In genomic region chr2:239383036-239383795, GRCh38 we compare ENCODE assay signal across 18 cellular contexts. TPM values are rescaled to one million over a fixed set of nuclear protein-coding genes. Genes with fewer than 3 reads are reported as not detected.
DNase-seq lines count a peak whose midpoint lies in the region; ATAC-seq, FAIRE-seq and TF ChIP-seq lines count a peak whose summit lies in the region.
"Had no signal": no experiment of that assay in that cellular context is flagged by ENCODE, and none has a peak within 500 bp of the region (broad histone marks: within the 10 kb centered on the region; RNA-seq: fewer than 3 reads in every experiment).

No MANE protein-coding gene starts in this region.

- POLR2A ChIA-PET in naive thymus-derived CD4-positive, alpha-beta T cell (lab: Charles Lee) = interaction anchor here (0.7 to 1.0 kb wide), 3 partner anchors 63 to 116 kb away, joined by 3 to 4 read pairs (median 3); no protein-coding TSS in a partner anchor
- POLR2A ChIA-PET in Caco-2 (lab: Charles Lee) = no interaction called here

- H3K4me3 ChIP-seq in BLaER1 (no peak overlapping the region), astrocyte (ENCODE audit: insufficient read depth, low read depth, low read length) (no peak overlapping the region), Caco-2 (ENCODE audit: low read depth, low read length) (no peak overlapping the region)
- no peak overlapping the region for H3K4me3 ChIP-seq in CD4-positive, CD25-positive, alpha-beta regulatory T cell (ENCODE audit: low read depth, low read length)
- H3K4me3 ChIP-seq in naive thymus-derived CD4-positive, alpha-beta T cell (ENCODE audit: low read length) = no peak overlapping the region
- H3K4me3 ChIP-seq: right lobe of liver, SJCRH30, transverse colon had no signal

- no peak for TF ChIP-seq CTCF in astrocyte (IDR thresholded peaks at IDR 0.05; ENCODE audit: insufficient read depth, low read depth, low read length)
- TF ChIP-seq CTCF in Caco-2 (IDR thresholded peaks at IDR 0.05; ENCODE audit: insufficient read depth in 1 of 2, low read depth in 1 of 2, low read length in 1 of 2, severe bottlenecking in 1 of 2, unreplicated experiment in 1 of 2) = no peak

- peak overlapping the region in 2 of 3 donors; percentile 56 to 67 for H3K27ac Mint-ChIP-seq in CD4-positive, CD25-positive, alpha-beta regulatory T cell
- peak overlapping the region; percentile 4 for H3K27ac Mint-ChIP-seq in astrocyte (ENCODE audit: unreplicated experiment)
- H3K27ac Mint-ChIP-seq in naive thymus-derived CD4-positive, alpha-beta T cell = peak overlapping the region in 6 of 9 donors; percentile 34 to 99 (median 87)
- no peak overlapping the region for H3K27ac Mint-ChIP-seq in Caco-2 (ENCODE audit: unreplicated experiment)

- peaks cover 11% of the 10 kb centered on the region for H3K36me3 Mint-ChIP-seq in CD4-positive, CD25-positive, alpha-beta regulatory T cell
- H3K36me3 Mint-ChIP-seq in astrocyte (ENCODE audit: low read depth, unreplicated experiment) (peaks cover 12% of the 10 kb centered on the region), Caco-2 (ENCODE audit: insufficient read depth, unreplicated experiment) (no peaks in the 10 kb centered on the region)
- H3K36me3 Mint-ChIP-seq in naive thymus-derived CD4-positive, alpha-beta T cell = peaks cover 0 to 24% (median 0%) of the 10 kb centered on the region in 5 donors

- FAIRE-seq in astrocyte (lab: Jason Lieb, UNC) = no peak

- ATAC-seq in CD4-positive, CD25-positive, alpha-beta regulatory T cell (ENCODE audit: low read depth in 2 of 2) = no peak
- ATAC-seq in naive thymus-derived CD4-positive, alpha-beta T cell = no peak
- ATAC-seq: esophagus mucosa; left lobe of liver; right lobe of liver; stimulated activated naive CD8-positive, alpha-beta T cell treated with anti-CD3 and anti-CD28 coated beads, Interleukin-15, amount 100 ng/mL, for 72 hours had no signal

- H3K4me3 Mint-ChIP-seq in CD4-positive, CD25-positive, alpha-beta regulatory T cell = no peak overlapping the region
- no peak overlapping the region for H3K4me3 Mint-ChIP-seq in astrocyte (ENCODE audit: unreplicated experiment)
- peak overlapping the region in 1 of 10 donors; percentile 38 for H3K4me3 Mint-ChIP-seq in naive thymus-derived CD4-positive, alpha-beta T cell
- no peak overlapping the region for H3K4me3 Mint-ChIP-seq in Caco-2 (ENCODE audit: unreplicated experiment)
- H3K4me3 Mint-ChIP-seq: stimulated activated naive CD8-positive, alpha-beta T cell treated with anti-CD3 and anti-CD28 coated beads, Interleukin-15, amount 100 ng/mL, for 72 hours had no signal

- no TSS peak for BruUV-seq in Caco-2 (replicated peaks; lab: Mats Ljungman, UMichigan)

- H4K20me1 ChIP-seq in BLaER1 (peaks cover 100% of the 10 kb centered on the region), astrocyte (ENCODE audit: insufficient read depth, low read length) (peaks cover 22% of the 10 kb centered on the region)

- H3K4me1 ChIP-seq in BLaER1 (peaks cover 90% of the 10 kb centered on the region), astrocyte (ENCODE audit: insufficient read depth, low read length) (no peaks in the 10 kb centered on the region), Caco-2 (no peaks in the 10 kb centered on the region)
- peaks cover 20% of the 10 kb centered on the region for H3K4me1 ChIP-seq in CD4-positive, CD25-positive, alpha-beta regulatory T cell (ENCODE audit: control insufficient read depth, insufficient read depth, low read length, poor library complexity, severe bottlenecking)
- H3K4me1 ChIP-seq in naive thymus-derived CD4-positive, alpha-beta T cell (ENCODE audit: control insufficient read depth in 2 of 2, insufficient read depth in 2 of 2, low read length in 2 of 2) = peaks cover 0 to 15% of the 10 kb centered on the region in 2 donors
- H3K4me1 ChIP-seq: right lobe of liver, SJCRH30 had no signal

- H3K9me3 ChIP-seq in BLaER1 = no peaks in the 10 kb centered on the region
- H3K9me3 ChIP-seq in CD4-positive, CD25-positive, alpha-beta regulatory T cell (ENCODE audit: control insufficient read depth in 2 of 2, low read length in 2 of 2) = no peaks in the 10 kb centered on the region
- H3K9me3 ChIP-seq in astrocyte (ENCODE audit: insufficient read depth, low read depth, low read length) = no peaks in the 10 kb centered on the region
- H3K9me3 ChIP-seq in naive thymus-derived CD4-positive, alpha-beta T cell (ENCODE audit: control insufficient read depth in 2 of 3, low read length in 3 of 3) = no peaks in the 10 kb centered on the region
- H3K9me3 ChIP-seq in Caco-2 = no peaks in the 10 kb centered on the region
- H3K9me3 ChIP-seq: right lobe of liver, SJCRH30, transverse colon had no signal

- H3K27ac ChIP-seq in BLaER1 = peak overlapping the region; percentile 57
- H3K27ac ChIP-seq in CD4-positive, CD25-positive, alpha-beta regulatory T cell (ENCODE audit: insufficient read depth, low read length, poor library complexity, severe bottlenecking) = no peak overlapping the region
- H3K27ac ChIP-seq in astrocyte (ENCODE audit: low read depth, low read length) = no peak overlapping the region
- no peak overlapping the region for H3K27ac ChIP-seq in naive thymus-derived CD4-positive, alpha-beta T cell (ENCODE audit: low read depth, low read length)
- H3K27ac ChIP-seq: right lobe of liver, SJCRH30, transverse colon had no signal

- H3K36me3 ChIP-seq in BLaER1 = peaks cover 40% of the 10 kb centered on the region; the same call in 1 of the 2 replicates
- no peaks in the 10 kb centered on the region for H3K36me3 ChIP-seq in CD4-positive, CD25-positive, alpha-beta regulatory T cell (ENCODE audit: control insufficient read depth, insufficient read depth, low read length)
- H3K36me3 ChIP-seq in astrocyte (ENCODE audit: insufficient read depth, low read length) = no peaks in the 10 kb centered on the region
- peaks cover 0 to 5% (median 0%) of the 10 kb centered on the region in 3 experiments for H3K36me3 ChIP-seq in naive thymus-derived CD4-positive, alpha-beta T cell (ENCODE audit: control insufficient read depth in 2 of 3, insufficient read depth in 3 of 3, low read length in 3 of 3)
- H3K36me3 ChIP-seq in Caco-2 (ENCODE audit: control insufficient read depth, insufficient read depth, low read length) = no peaks in the 10 kb centered on the region
- H3K36me3 ChIP-seq: right lobe of liver, SJCRH30, transverse colon had no signal

- intact Hi-C loops in naive thymus-derived CD4-positive, alpha-beta T cell (cut with micrococcal nuclease) = loop anchor here (5.0 kb wide), 2 partner anchors 56 to 116 kb away; no protein-coding TSS in a partner anchor
- intact Hi-C loops in Caco-2 (cut with micrococcal nuclease; ENCODE audit: unreplicated experiment) = no loop called here

- H3K9ac ChIP-seq in BLaER1 = peak overlapping the region; percentile 40; the same call in 1 of the 2 replicates
- no peak overlapping the region for H3K9ac ChIP-seq in astrocyte (ENCODE audit: low read length)

- H3K27me3 Mint-ChIP-seq in CD4-positive, CD25-positive, alpha-beta regulatory T cell = no peaks in the 10 kb centered on the region
- H3K27me3 Mint-ChIP-seq in astrocyte (ENCODE audit: low read depth, unreplicated experiment) (peaks cover 4% of the 10 kb centered on the region), Caco-2 (ENCODE audit: insufficient read depth, unreplicated experiment) (no peaks in the 10 kb centered on the region)
- H3K27me3 Mint-ChIP-seq in naive thymus-derived CD4-positive, alpha-beta T cell = no peaks in the 10 kb centered on the region
- H3K27me3 Mint-ChIP-seq: stimulated activated naive CD8-positive, alpha-beta T cell treated with anti-CD3 and anti-CD28 coated beads, Interleukin-15, amount 100 ng/mL, for 72 hours had no signal

- DNase-seq in CD4-positive, CD25-positive, alpha-beta regulatory T cell = no peak
- DNase-seq in astrocyte (ENCODE audit: low read depth) (no peak), RPMI8226 (no peak), Caco-2 (no peak), COLO829 (ENCODE audit: low spot score) (no peak)
- no peak for DNase-seq in naive thymus-derived CD4-positive, alpha-beta T cell
- DNase-seq: amygdala; central memory CD4-positive, alpha-beta T cell; KBM-7; NCI-H1694 treated with DMSO at 0.1 percent for 48 hours; OCI-M1; SJCRH30; stimulated activated naive CD8-positive, alpha-beta T cell treated with anti-CD3 and anti-CD28 coated beads, Interleukin-15, amount 100 ng/mL, for 72 hours; transverse colon had no signal

- H3K27me3 ChIP-seq in BLaER1 = no peaks in the 10 kb centered on the region
- no peaks in the 10 kb centered on the region for H3K27me3 ChIP-seq in CD4-positive, CD25-positive, alpha-beta regulatory T cell (ENCODE audit: control insufficient read depth, insufficient read depth, low read length)
- H3K27me3 ChIP-seq in astrocyte (ENCODE audit: insufficient read depth, low read length) = no peaks in the 10 kb centered on the region
- H3K27me3 ChIP-seq in naive thymus-derived CD4-positive, alpha-beta T cell (ENCODE audit: control insufficient read depth in 2 of 2, insufficient read depth in 2 of 2, low read length in 2 of 2) = no peaks in the 10 kb centered on the region
- H3K27me3 ChIP-seq in Caco-2 (replicated peaks; ENCODE audit: control insufficient read depth, insufficient read depth, low read length) = no peaks in the 10 kb centered on the region
- H3K27me3 ChIP-seq: right lobe of liver, SJCRH30, transverse colon had no signal

- CTCF ChIA-PET in naive thymus-derived CD4-positive, alpha-beta T cell (lab: Charles Lee) = interaction anchor here (0.8 to 1.2 kb wide), 2 partner anchors 13 to 115 kb away, joined by 4 read pairs; no protein-coding TSS in a partner anchor
- CTCF ChIA-PET in Caco-2 (lab: Charles Lee) = no interaction called here

- no peaks in the 10 kb centered on the region for H3K9me3 Mint-ChIP-seq in CD4-positive, CD25-positive, alpha-beta regulatory T cell
- H3K9me3 Mint-ChIP-seq in astrocyte (ENCODE audit: unreplicated experiment) (no peaks in the 10 kb centered on the region), Caco-2 (ENCODE audit: unreplicated experiment) (no peaks in the 10 kb centered on the region)
- H3K9me3 Mint-ChIP-seq in naive thymus-derived CD4-positive, alpha-beta T cell = peaks cover 0 to 2% (median 0%) of the 10 kb centered on the region in 11 donors
- H3K9me3 Mint-ChIP-seq: stimulated activated naive CD8-positive, alpha-beta T cell treated with anti-CD3 and anti-CD28 coated beads, Interleukin-15, amount 100 ng/mL, for 72 hours had no signal

- H3K4me2 ChIP-seq in BLaER1 (peak overlapping the region; percentile 84), astrocyte (ENCODE audit: low read length) (no peak overlapping the region)

- no peak overlapping the region for H2AFZ ChIP-seq in astrocyte (ENCODE audit: low read depth, low read length)

- H3K79me2 ChIP-seq in astrocyte (ENCODE audit: insufficient read depth, low read length) = peaks cover 1% of the 10 kb centered on the region

- peaks cover 8 to 38% (median 19%) of the 10 kb centered on the region in 4 donors for H3K4me1 Mint-ChIP-seq in CD4-positive, CD25-positive, alpha-beta regulatory T cell
- H3K4me1 Mint-ChIP-seq in astrocyte (ENCODE audit: low read depth, unreplicated experiment) = no peaks in the 10 kb centered on the region
- H3K4me1 Mint-ChIP-seq in naive thymus-derived CD4-positive, alpha-beta T cell = peaks cover 22 to 54% (median 39%) of the 10 kb centered on the region in 7 donors
- no peaks in the 10 kb centered on the region for H3K4me1 Mint-ChIP-seq in Caco-2 (ENCODE audit: low read depth, unreplicated experiment)

RNA-seq across cellular contexts. Expression of gene HDAC4, which starts 17.6 kb away (rescaled TPM):
- total RNA-seq in CD4-positive, CD25-positive, alpha-beta regulatory T cell = 118 TPM
- 1 to 10 TPM; 6.5 to 9.0 (median 7.9) TPM for polyA plus RNA-seq in CD4-positive, CD25-positive, alpha-beta regulatory T cell
- total RNA-seq in astrocyte = 11.8 and 12.4 TPM in 2 replicates
- 100 to 1,000 TPM in 1 of 5 experiments, 10 to 100 TPM in 4; 42.3 to 101 (median 62.3) TPM for total RNA-seq in naive thymus-derived CD4-positive, alpha-beta T cell
- polyA plus RNA-seq in naive thymus-derived CD4-positive, alpha-beta T cell = 10 to 100 TPM in 1 of 2 donors, 1 to 10 TPM in 1; 7.4 to 11.6 TPM
- 15.5 and 17.6 TPM in 2 replicates for total RNA-seq in Caco-2 (2022)
